Comparison of ENCODE assay signal across 31 cellular contexts in genomic region chr12:131349397-131350127, GRCh38.
"Had no signal": no experiment of that assay in that cellular context is flagged by ENCODE, and none has a peak within 500 bp of the region (broad histone marks: within the 10 kb centered on the region; RNA-seq: fewer than 3 reads in every experiment).

No MANE protein-coding gene starts in this region.

- H3K27ac ChIP-seq: left ventricle myocardium inferior, pancreas, psoas muscle, tibial artery, upper lobe of right lung had no signal

- ATAC-seq: natural killer cell; pancreas; psoas muscle; stimulated activated memory B cell treated with anti-CD40 and anti-IgM and Interleukin-4, amounts not matched to agents 10 μg/mL and 1 μg/mL and 100 μg/mL, for 72 hours; stimulated activated naive CD8-positive, alpha-beta T cell treated with anti-CD3 and anti-CD28 coated beads, Interleukin-15, amount 100 ng/mL, for 72 hours; upper lobe of right lung had no signal

- H3K4me3 Mint-ChIP-seq: activated T-helper 1 cell treated with anti-CD3 and anti-CD28 coated beads, Interleukin-12 subunit alpha, Interleukin-12 subunit beta, Interleukin-2, Interleukin-4 antibody, amounts not matched to agents 30 ng/mL and 10 ng/mL and 1 ng/mL, durations not matched to agents 14 hours and 24 hours and 36 hours; central memory CD8-positive, alpha-beta T cell; natural killer cell; stimulated activated memory B cell treated with anti-CD40 and anti-IgM and Interleukin-4, amounts not matched to agents 10 μg/mL and 1 μg/mL and 100 μg/mL, for 72 hours; stimulated activated naive CD8-positive, alpha-beta T cell treated with anti-CD3 and anti-CD28 coated beads, Interleukin-15, amount 100 ng/mL, for 72 hours had no signal

- H3K4me2 ChIP-seq: smooth muscle cell had no signal

- H3K9me3 Mint-ChIP-seq: activated T-helper 1 cell treated with anti-CD3 and anti-CD28 coated beads, Interleukin-12 subunit alpha, Interleukin-12 subunit beta, Interleukin-2, Interleukin-4 antibody, amounts not matched to agents 30 ng/mL and 10 ng/mL and 1 ng/mL, durations not matched to agents 14 hours and 24 hours and 36 hours; central memory CD8-positive, alpha-beta T cell; natural killer cell; stimulated activated naive CD8-positive, alpha-beta T cell treated with anti-CD3 and anti-CD28 coated beads, Interleukin-15, amount 100 ng/mL, for 72 hours had no signal

- H3K36me3 ChIP-seq: left ventricle myocardium inferior, pancreas, tibial artery, upper lobe of right lung had no signal

- H3K27me3 ChIP-seq: pancreas had no signal

- H3K27ac Mint-ChIP-seq: activated T-helper 1 cell treated with anti-CD3 and anti-CD28 coated beads, Interleukin-12 subunit alpha, Interleukin-12 subunit beta, Interleukin-2, Interleukin-4 antibody, amounts not matched to agents 30 ng/mL and 10 ng/mL and 1 ng/mL, durations not matched to agents 14 hours and 24 hours and 36 hours; natural killer cell; stimulated activated memory B cell treated with anti-CD40 and anti-IgM and Interleukin-4, amounts not matched to agents 10 μg/mL and 1 μg/mL and 100 μg/mL, for 72 hours; stimulated activated naive CD8-positive, alpha-beta T cell treated with anti-CD3 and anti-CD28 coated beads, Interleukin-15, amount 100 ng/mL, for 72 hours had no signal

- H3K4me1 Mint-ChIP-seq: central memory CD8-positive, alpha-beta T cell; natural killer cell; stimulated activated memory B cell treated with anti-CD40 and anti-IgM and Interleukin-4, amounts not matched to agents 10 μg/mL and 1 μg/mL and 100 μg/mL, for 72 hours; stimulated activated naive CD8-positive, alpha-beta T cell treated with anti-CD3 and anti-CD28 coated beads, Interleukin-15, amount 100 ng/mL, for 72 hours had no signal

- H3K36me3 Mint-ChIP-seq: natural killer cell; stimulated activated memory B cell treated with anti-CD40 and anti-IgM and Interleukin-4, amounts not matched to agents 10 μg/mL and 1 μg/mL and 100 μg/mL, for 72 hours had no signal

- DNase-seq: activated CD4-positive, alpha-beta T cell treated with anti-CD3 and anti-CD28 coated beads for 4 hours; activated CD4-positive, alpha-beta T cell treated with anti-CD3 and anti-CD28 coated beads, Interleukin-2, amount 50 U/mL, for 48 hours; activated CD4-positive, CD25-positive, alpha-beta regulatory T cell; activated CD8-positive, alpha-beta memory T cell treated with anti-CD3 and anti-CD28 coated beads for 24 hours; activated gamma-delta T cell treated with Interleukin-2 at 50 U/mL for 16 hours; activated naive CD4-positive, alpha-beta T cell treated with anti-CD3 and anti-CD28 coated beads, Interleukin-2, amount 50 U/mL, for 16 hours; amniotic stem cell; dermis blood vessel endothelial cell; effector CD8-positive, alpha-beta T cell; left ventricle myocardium inferior; mesendoderm; natural killer cell; nucleus accumbens; pancreas; psoas muscle; stimulated activated CD4-positive, alpha-beta T cell treated with anti-CD3 and anti-CD28 coated beads, Interleukin-1b, Interleukin-23, amount 100 ng/mL, for 48 hours; stimulated activated CD4-positive, alpha-beta T cell treated with anti-CD3 and anti-CD28 coated beads, Interleukin-4, amount 100 ng/mL, for 4 hours; stimulated activated CD8-positive, alpha-beta memory T cell treated with anti-CD3 and anti-CD28 coated beads, Interleukin-4, amount 100 ng/mL, for 48 hours; stimulated activated naive CD8-positive, alpha-beta T cell treated with anti-CD3 and anti-CD28 coated beads, Interleukin-15, amount 100 ng/mL, for 72 hours; substantia nigra; T-helper 1 cell; tibial artery; upper lobe of right lung had no signal

- H3K9me3 ChIP-seq: left ventricle myocardium inferior, pancreas, psoas muscle, tibial artery, upper lobe of right lung had no signal

- H3K4me1 ChIP-seq: left ventricle myocardium inferior, pancreas, psoas muscle, tibial artery, upper lobe of right lung had no signal

- FAIRE-seq: astrocyte, frontal cortex, islet of Langerhans, pancreas had no signal

- H3K4me3 ChIP-seq: left ventricle myocardium inferior, lung, pancreas, psoas muscle, smooth muscle cell, tibial artery, upper lobe of right lung had no signal
